ENCODE assay signal across 8 cellular contexts in genomic region chr1:67211589-67212563, GRCh38. TPM values are rescaled to one million over a fixed set of nuclear protein-coding genes. Genes with fewer than 3 reads are reported as not detected.
DNase-seq lines count a peak whose midpoint lies in the region; ATAC-seq and TF ChIP-seq lines count a peak whose summit lies in the region.

No MANE protein-coding gene starts in this region.

- H3K4me3 ChIP-seq in astrocyte of the spinal cord (ENCODE audit: low read depth, low read length) (no peak overlapping the region), lower lobe of right lung (no peak overlapping the region), aorta (ENCODE audit: low read length in 2 of 2) (no peak overlapping the region)

- WGBS in aorta, 2 donors = 59 to 72% methylated on average over 4 of the region's 4 CpGs

- in situ Hi-C loops in astrocyte of the spinal cord (cut with HindIII; ENCODE audit: low sequenced_read_pairs) = no loop called here

- H3K9me3 ChIP-seq in lower lobe of right lung (no peaks in the 10 kb centered on the region), aorta (ENCODE audit: control insufficient read depth, low read length) (no peaks in the 10 kb centered on the region)

- TF ChIP-seq CTCF in astrocyte of the spinal cord (IDR thresholded peaks at IDR 0.05; ENCODE audit: low read depth, low read length) (peak; percentile 72), lower lobe of right lung (IDR thresholded peaks at IDR 0.05) (peak; percentile 64)

- H3K4me1 ChIP-seq in lower lobe of right lung (no peaks in the 10 kb centered on the region), aorta (ENCODE audit: control insufficient read depth in 1 of 2, insufficient read depth in 2 of 2, low read length in 2 of 2) (no peaks in the 10 kb centered on the region)

- H3K36me3 ChIP-seq in lower lobe of right lung (no peaks in the 10 kb centered on the region), aorta (ENCODE audit: control insufficient read depth in 1 of 2, insufficient read depth in 2 of 2, low read length in 1 of 2) (no peaks in the 10 kb centered on the region)

- ATAC-seq in HG03175 (IDR thresholded peaks at IDR 0.05; ENCODE audit: unreplicated experiment) = peak; percentile 35
- peak; percentile 79 for ATAC-seq in SK-N-SH treated with all-trans-retinoic acid at 6 μM for 48 hours
- peak; percentile 35 to 59 for ATAC-seq in lower lobe of right lung
- ATAC-seq in aorta (ENCODE audit: low FRiP score) = no peak

- no peak overlapping the region for H3K27ac ChIP-seq in lower lobe of right lung
- no peak overlapping the region for H3K27ac ChIP-seq in aorta (ENCODE audit: low read depth in 1 of 2, low read length in 2 of 2)

- peak; percentile 8 for DNase-seq in DMS79 treated with DMSO at 0.1 percent for 48 hours (lab: John Stamatoyannopoulos, UW)
- DNase-seq in DMS79 (lab: John Stamatoyannopoulos, UW) = no peak
- peak; percentile 28 for DNase-seq in astrocyte of the spinal cord (ENCODE audit: low read depth, low spot score)
- no peak for DNase-seq in lower lobe of right lung
- DNase-seq in aorta = no peak
- DNase-seq in NOMO-1 treated with dmso at 0.1 percent for 144 hours (lab: John Stamatoyannopoulos, UW; ENCODE audit: unreplicated experiment) = no peak

- intact Hi-C loops in lower lobe of right lung (cut with DNase I) = no loop called here
- intact Hi-C loops in aorta (cut with DNase I) = loop anchor here in 1 of 2 donors (5.0 kb wide), 1 partner anchor 290 kb away; no protein-coding TSS in a partner anchor

- no peaks in the 10 kb centered on the region for H3K27me3 ChIP-seq in lower lobe of right lung (ENCODE audit: low read depth)
- H3K27me3 ChIP-seq in aorta (ENCODE audit: control insufficient read depth in 1 of 2, insufficient read depth in 2 of 2, low read length in 1 of 2) = peaks cover 0 to 2% of the 10 kb centered on the region in 2 donors

TF ChIP-seq in SK-N-SH treated with all-trans-retinoic acid at 6 μM for 48 hours, 23 proteins besides CTCF, POLR2A, EP300 and RAD21:
- TF ChIP-seq POU6F1 (CRISPR knock-in tag; IDR thresholded peaks at IDR 0.05; ENCODE audit: borderline replicate concordance, low read depth) (no peak), ZNF565 (CRISPR knock-in tag; conservative IDR thresholded peaks at IDR 0.05; ENCODE audit: low read depth) (no peak), TOX (CRISPR knock-in tag; IDR thresholded peaks at IDR 0.05; ENCODE audit: borderline replicate concordance) (no peak), OSR1 (CRISPR knock-in tag; IDR thresholded peaks at IDR 0.05) (no peak), TSHZ2 (CRISPR knock-in tag; IDR thresholded peaks at IDR 0.05) (no peak), SNAI2 (CRISPR knock-in tag; IDR thresholded peaks at IDR 0.05) (no peak), BACH2 (CRISPR knock-in tag; IDR thresholded peaks at IDR 0.05; ENCODE audit: borderline replicate concordance) (no peak), CSRNP3 (CRISPR knock-in tag; IDR thresholded peaks at IDR 0.05) (no peak), ZFP30 (CRISPR knock-in tag; IDR thresholded peaks at IDR 0.05) (no peak), RARB (CRISPR knock-in tag; IDR thresholded peaks at IDR 0.05) (no peak), PATZ1 (CRISPR knock-in tag; IDR thresholded peaks at IDR 0.05; ENCODE audit: borderline replicate concordance) (no peak), ARNTL (CRISPR knock-in tag; IDR thresholded peaks at IDR 0.05; ENCODE audit: borderline replicate concordance, low read depth) (no peak), ZC3H10 (CRISPR knock-in tag; IDR thresholded peaks at IDR 0.05) (no peak)

RNA-seq across cellular contexts. Expression of gene IL23R, which starts 45.6 kb away (rescaled TPM):
- total RNA-seq in lower lobe of right lung (0.18 TPM), aorta (under 1 TPM in 1 of 2 donors, not detected in 1; 0.21 TPM)
- not detected for polyA plus RNA-seq in aorta

Comparison
In these comparisons a context has a peak if more than half of its experiments do, and no peak if none do; other contexts are left out.
1. DNase-seq: peak in DMS79 treated with DMSO at 0.1 percent for 48 hours (single experiment) and astrocyte of the spinal cord (single experiment); none in DMS79 (single experiment), lower lobe of right lung (single experiment), aorta (0 of 2) and NOMO-1 treated with dmso at 0.1 percent for 144 hours (single experiment).